Comparison of ENCODE assay signal across 8 cellular contexts in the genomic region with DNA sequence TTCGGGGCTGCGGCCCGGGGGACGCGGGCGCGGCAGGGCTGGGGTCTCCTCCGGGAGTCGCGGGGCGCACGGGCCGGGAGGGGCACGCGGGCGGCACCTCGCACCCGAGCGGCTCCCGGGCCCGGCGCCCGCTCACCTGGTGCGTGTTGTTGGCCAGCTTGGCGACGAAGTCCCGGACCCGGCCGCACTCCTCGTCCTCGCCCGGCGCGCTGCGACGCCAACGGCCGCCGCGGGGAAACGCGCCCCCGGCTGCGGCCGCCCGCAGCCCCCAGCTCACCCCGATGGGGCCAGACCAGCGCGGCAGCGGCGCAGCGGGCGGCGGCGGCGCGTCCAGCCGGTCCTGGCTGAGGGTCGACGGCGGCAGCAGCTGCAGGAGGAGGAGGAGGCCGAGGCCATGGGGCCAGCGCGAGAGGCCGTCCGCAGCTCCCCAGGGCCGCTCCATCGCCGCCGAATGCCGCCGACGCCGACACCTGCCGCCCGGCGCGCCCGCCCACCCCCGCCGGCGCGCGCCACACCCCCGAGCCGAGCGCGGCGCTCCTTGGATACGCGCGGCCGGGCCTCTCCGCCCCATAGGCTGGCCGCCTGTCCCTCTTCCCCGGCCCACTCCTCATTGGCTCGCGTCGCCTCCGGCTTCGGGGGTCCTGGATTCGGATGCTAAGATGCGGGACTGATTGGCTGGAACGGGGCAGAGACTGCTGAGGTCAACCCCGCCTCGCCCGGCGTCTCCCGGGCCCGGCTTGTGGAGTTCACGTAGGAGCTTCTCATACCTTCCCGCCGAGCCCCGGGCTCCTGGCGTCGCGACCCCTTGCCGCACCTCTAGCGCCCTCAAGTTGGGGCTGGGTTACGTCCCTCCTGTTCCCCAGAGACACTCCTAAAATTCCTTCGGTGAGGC. TPM values are rescaled to one million over a fixed set of nuclear protein-coding genes. Genes with fewer than 3 reads are reported as not detected.
DNase-seq lines count a peak whose midpoint lies in the region; ATAC-seq and TF ChIP-seq lines count a peak whose summit lies in the region.

TSS of gene SORT1 (minus strand) at position 468 of the 892 bp plus-strand sequence. CDS start at position 442, 26 bp downstream.

- no peak within 1 kb of the TSS for H3K9ac ChIP-seq in MM.1S (ENCODE audit: low read length)
- peak within 1 kb of the TSS; percentile 89 for H3K9ac ChIP-seq in neural cell (ENCODE audit: low read length)

- peak; percentile 14 for TF ChIP-seq RAD21 in neural cell (conservative IDR thresholded peaks at IDR 0.05)

- H4K20me1 ChIP-seq in MM.1S (ENCODE audit: insufficient read depth, low read length) (no peaks in the 10 kb centered on the region), neural cell (ENCODE audit: insufficient read depth) (peaks cover under 1% of the 10 kb centered on the region)

- no peak for TF ChIP-seq EP300 in neural cell (conservative IDR thresholded peaks at IDR 0.05; ENCODE audit: poor library complexity, severe bottlenecking)
- TF ChIP-seq EP300 in stomach (IDR thresholded peaks at IDR 0.05), result no peak

- H3K4me2 ChIP-seq in MM.1S (ENCODE audit: low read depth, low read length) (peak within 1 kb of the TSS; percentile 65), neural cell (ENCODE audit: low read length) (peak within 1 kb of the TSS; percentile 97)

- CTCF ChIA-PET in activated naive CD4-positive, alpha-beta T cell treated with anti-CD3 and anti-CD28 coated beads, Interleukin-2, amount 10 ng/mL, durations not matched to agents 7 days and 5 days (lab: Charles Lee), result interaction anchor here (1.0 to 6.3 kb wide), 19 partner anchors 11 to 268 kb away, joined by 3 to 115 read pairs (median 7); partner anchors contain the start of genes ATXN7L2 and PSRC1

- intact Hi-C loops in stomach (cut with DNase I; ENCODE audit: low total_unique reads), result loop anchor here (5.0 kb wide), 1 partner anchor 120 kb away; no protein-coding TSS in a partner anchor

- H3K9me2 ChIP-seq in MM.1S (replicated peaks; ENCODE audit: insufficient read depth, low read length) (no peaks in the 10 kb centered on the region), neural cell (ENCODE audit: insufficient read depth, low read length) (no peaks in the 10 kb centered on the region)

- H3K4me1 Mint-ChIP-seq in activated naive CD4-positive, alpha-beta T cell treated with anti-CD3 and anti-CD28 coated beads, Interleukin-2, amount 10 ng/mL, durations not matched to agents 7 days and 5 days, result peaks cover 17% of the 10 kb centered on the region

- no peak within 1 kb of the TSS for H3K27ac Mint-ChIP-seq in activated naive CD4-positive, alpha-beta T cell treated with anti-CD3 and anti-CD28 coated beads, Interleukin-2, amount 10 ng/mL, durations not matched to agents 7 days and 5 days

- H2AFZ ChIP-seq in MM.1S (ENCODE audit: low read length) (peak within 1 kb of the TSS; percentile 23; the same call in 1 of the 2 replicates), neural cell (ENCODE audit: low read depth, low read length) (peak within 1 kb of the TSS; percentile 80)

- no peaks in the 10 kb centered on the region for H3K9me3 Mint-ChIP-seq in activated naive CD4-positive, alpha-beta T cell treated with anti-CD3 and anti-CD28 coated beads, Interleukin-2, amount 10 ng/mL, durations not matched to agents 7 days and 5 days

- no peaks in the 10 kb centered on the region for H3K9me3 ChIP-seq in MM.1S (replicated peaks; ENCODE audit: insufficient read depth, low read length)
- H3K9me3 ChIP-seq in SJSA1 (replicated peaks), result 0 out of 2 replicates have a peak, but pooled peaks cover 2% of the 10 kb centered on the region
- H3K9me3 ChIP-seq in neural cell (ENCODE audit: low read length), result no peaks in the 10 kb centered on the region
- no peaks in the 10 kb centered on the region for H3K9me3 ChIP-seq in stomach

- H3K36me3 Mint-ChIP-seq in activated naive CD4-positive, alpha-beta T cell treated with anti-CD3 and anti-CD28 coated beads, Interleukin-2, amount 10 ng/mL, durations not matched to agents 7 days and 5 days, result peaks cover 15% of the 10 kb centered on the region

- TF ChIP-seq CTCF in MM.1S (IDR thresholded peaks at IDR 0.05; ENCODE audit: low read length) (no peak), neural cell (IDR thresholded peaks at IDR 0.05; ENCODE audit: poor library complexity, severe bottlenecking) (no peak), stomach (IDR thresholded peaks at IDR 0.05) (no peak)

- 1% methylated on average over 43 to 121 of the region's 121 CpGs for WGBS in stomach, 5 donors

- no peaks in the 10 kb centered on the region for H3K27me3 ChIP-seq in MM.1S (replicated peaks; ENCODE audit: insufficient read depth, low read length)
- no peaks in the 10 kb centered on the region for H3K27me3 ChIP-seq in SJSA1 (replicated peaks)
- no peaks in the 10 kb centered on the region for H3K27me3 ChIP-seq in neural cell (ENCODE audit: insufficient read depth, low read depth, low read length)
- H3K27me3 ChIP-seq in stomach, result no peaks in the 10 kb centered on the region

- DNase-seq in DMS 273 treated with DMSO at 0.1 percent for 48 hours (lab: John Stamatoyannopoulos, UW) (peak; percentile 70), MM.1S (peak; percentile 64), SJSA1 (ENCODE audit: low read depth in 1 of 2, low spot score in 2 of 2) (peak; percentile 76 to 87), foreskin melanocyte (peak; percentile 85), stomach (peak; percentile 85)
- DNase-seq in activated naive CD4-positive, alpha-beta T cell treated with anti-CD3 and anti-CD28 coated beads, Interleukin-2, amount 10 ng/mL, durations not matched to agents 7 days and 5 days, result peak; percentile 67

- TF ChIP-seq POLR2A in stomach (IDR thresholded peaks at IDR 0.05), result no peak

- H3F3A ChIP-seq in MM.1S (ENCODE audit: insufficient read depth, low read length) (no peaks in the 10 kb centered on the region), neural cell (ENCODE audit: insufficient read depth, low read length, poor library complexity, severe bottlenecking) (no peaks in the 10 kb centered on the region)

- no peaks in the 10 kb centered on the region for H3K36me3 ChIP-seq in MM.1S (replicated peaks; ENCODE audit: insufficient read depth, low read length)
- peaks cover 19% of the 10 kb centered on the region for H3K36me3 ChIP-seq in SJSA1
- H3K36me3 ChIP-seq in neural cell (ENCODE audit: insufficient read depth, low read length), result peaks cover 4% of the 10 kb centered on the region
- peaks cover 12 to 28% (median 25%) of the 10 kb centered on the region in 4 donors for H3K36me3 ChIP-seq in stomach

- H3K79me2 ChIP-seq in MM.1S (ENCODE audit: low read length), result peaks cover 9% of the 10 kb centered on the region; the same call in 1 of the 2 replicates
- peaks cover 39% of the 10 kb centered on the region for H3K79me2 ChIP-seq in neural cell (replicated peaks; ENCODE audit: insufficient read depth, low read length)

- H3K4me1 ChIP-seq in MM.1S (ENCODE audit: low read length), result 0 out of 2 replicates have a peak, but pooled peaks cover 3% of the 10 kb centered on the region
- peaks cover 57% of the 10 kb centered on the region for H3K4me1 ChIP-seq in SJSA1 (replicated peaks)
- H3K4me1 ChIP-seq in stomach, result peaks cover 31 to 60% (median 44%) of the 10 kb centered on the region in 4 donors

- ATAC-seq in GM21825 (IDR thresholded peaks at IDR 0.05; ENCODE audit: unreplicated experiment), result peak; percentile 84

- peaks cover 38% of the 10 kb centered on the region for H3K27me3 Mint-ChIP-seq in activated naive CD4-positive, alpha-beta T cell treated with anti-CD3 and anti-CD28 coated beads, Interleukin-2, amount 10 ng/mL, durations not matched to agents 7 days and 5 days

- H3K4me3 Mint-ChIP-seq in activated naive CD4-positive, alpha-beta T cell treated with anti-CD3 and anti-CD28 coated beads, Interleukin-2, amount 10 ng/mL, durations not matched to agents 7 days and 5 days, result peak within 1 kb of the TSS; percentile 77

- peak within 1 kb of the TSS; percentile 58 for H3K4me3 ChIP-seq in MM.1S (ENCODE audit: low read length)
- peak within 1 kb of the TSS; percentile 87 for H3K4me3 ChIP-seq in SJSA1
- H3K4me3 ChIP-seq in neural cell (ENCODE audit: low read length), result peak within 1 kb of the TSS; percentile 81
- H3K4me3 ChIP-seq in stomach, result peak within 1 kb of the TSS; percentile 65 to 89 (median 68)

- H3K27ac ChIP-seq in MM.1S (ENCODE audit: low read length), result no peak within 1 kb of the TSS
- no peak within 1 kb of the TSS for H3K27ac ChIP-seq in SJSA1
- peak within 1 kb of the TSS; percentile 97 for H3K27ac ChIP-seq in neural cell (ENCODE audit: low read length)
- H3K27ac ChIP-seq in stomach, result peak within 1 kb of the TSS; percentile 84 to 90 (median 87)

TF ChIP-seq in neural cell, 6 proteins besides CTCF, POLR2A, EP300 and RAD21 (continues in another document):
- peak; percentile 77 for TF ChIP-seq MXI1 (conservative IDR thresholded peaks at IDR 0.05; ENCODE audit: poor library complexity, severe bottlenecking)
- TF ChIP-seq SMC3 (conservative IDR thresholded peaks at IDR 0.05; ENCODE audit: poor library complexity), result no peak
- TF ChIP-seq, protein P1, sequence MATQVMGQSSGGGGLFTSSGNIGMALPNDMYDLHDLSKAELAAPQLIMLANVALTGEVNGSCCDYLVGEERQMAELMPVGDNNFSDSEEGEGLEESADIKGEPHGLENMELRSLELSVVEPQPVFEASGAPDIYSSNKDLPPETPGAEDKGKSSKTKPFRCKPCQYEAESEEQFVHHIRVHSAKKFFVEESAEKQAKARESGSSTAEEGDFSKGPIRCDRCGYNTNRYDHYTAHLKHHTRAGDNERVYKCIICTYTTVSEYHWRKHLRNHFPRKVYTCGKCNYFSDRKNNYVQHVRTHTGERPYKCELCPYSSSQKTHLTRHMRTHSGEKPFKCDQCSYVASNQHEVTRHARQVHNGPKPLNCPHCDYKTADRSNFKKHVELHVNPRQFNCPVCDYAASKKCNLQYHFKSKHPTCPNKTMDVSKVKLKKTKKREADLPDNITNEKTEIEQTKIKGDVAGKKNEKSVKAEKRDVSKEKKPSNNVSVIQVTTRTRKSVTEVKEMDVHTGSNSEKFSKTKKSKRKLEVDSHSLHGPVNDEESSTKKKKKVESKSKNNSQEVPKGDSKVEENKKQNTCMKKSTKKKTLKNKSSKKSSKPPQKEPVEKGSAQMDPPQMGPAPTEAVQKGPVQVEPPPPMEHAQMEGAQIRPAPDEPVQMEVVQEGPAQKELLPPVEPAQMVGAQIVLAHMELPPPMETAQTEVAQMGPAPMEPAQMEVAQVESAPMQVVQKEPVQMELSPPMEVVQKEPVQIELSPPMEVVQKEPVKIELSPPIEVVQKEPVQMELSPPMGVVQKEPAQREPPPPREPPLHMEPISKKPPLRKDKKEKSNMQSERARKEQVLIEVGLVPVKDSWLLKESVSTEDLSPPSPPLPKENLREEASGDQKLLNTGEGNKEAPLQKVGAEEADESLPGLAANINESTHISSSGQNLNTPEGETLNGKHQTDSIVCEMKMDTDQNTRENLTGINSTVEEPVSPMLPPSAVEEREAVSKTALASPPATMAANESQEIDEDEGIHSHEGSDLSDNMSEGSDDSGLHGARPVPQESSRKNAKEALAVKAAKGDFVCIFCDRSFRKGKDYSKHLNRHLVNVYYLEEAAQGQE (IDR thresholded peaks at IDR 0.05; ENCODE audit: borderline replicate concordance), result peak; percentile 90
- TF ChIP-seq POLR2AphosphoS5 (IDR thresholded peaks at IDR 0.05), result peak; percentile 89

RNA-seq across cellular contexts. Expression of gene SORT1, which starts in this region (rescaled TPM):
- 7.7 and 11.2 TPM in 2 replicates for total RNA-seq in SJSA1 (2014; rRNA removed; shearing (Covaris generic))
- polyA plus RNA-seq in neural cell, result 31.4 and 33.3 TPM in 2 replicates
- 81.5 and 82.8 TPM in 2 replicates for polyA minus RNA-seq in neural cell
- 100 to 1,000 TPM in 1 of 5 donors, 10 to 100 TPM in 4; 35.3 to 481 (median 48.1) TPM for total RNA-seq in stomach
- polyA plus RNA-seq in stomach, result 10 to 100 TPM in 2 of 3 donors, 1 to 10 TPM in 1; 4.6 to 12.6 (median 10.5) TPM

Comparison
In these comparisons a context has a peak if more than half of its experiments do, and no peak if none do; other contexts are left out.
1. H3K27ac ChIP-seq: peak in neural cell (single experiment) and stomach (5 of 5); none in MM.1S (single experiment) and SJSA1 (single experiment).
2. Peak in every context shown above with its lines, with median percentiles within 50 percentile points of each other: DNase-seq and H3K4me3 ChIP-seq.